15 cellular contexts compared by ENCODE assay signal in genomic region chr2:241321911-241322310, GRCh38. TPM values are rescaled to one million over a fixed set of nuclear protein-coding genes. Genes with fewer than 3 reads are reported as not detected.
A peak's percentile ranks its signal among the peaks of the same experiment; 100 is the strongest.
DNase-seq lines count a peak whose midpoint lies in the region; ATAC-seq and TF ChIP-seq lines count a peak whose summit lies in the region.
"Had no signal": no experiment of that assay in that cellular context is flagged by ENCODE, and none has a peak within 500 bp of the region (broad histone marks: within the 10 kb centered on the region; RNA-seq: fewer than 3 reads in every experiment).

No MANE protein-coding gene starts in this region.

- peaks cover 47% of the 10 kb centered on the region for H3K36me3 Mint-ChIP-seq in activated CD8-positive, alpha-beta T cell treated with anti-CD3 and anti-CD28 coated beads for 36 hours (ENCODE audit: low read depth)

- POLR2A ChIA-PET in activated CD8-positive, alpha-beta T cell treated with anti-CD3 and anti-CD28 coated beads for 36 hours (lab: Charles Lee): no interaction called here

- peaks cover 64% of the 10 kb centered on the region for H3K4me1 Mint-ChIP-seq in activated CD8-positive, alpha-beta T cell treated with anti-CD3 and anti-CD28 coated beads for 36 hours (ENCODE audit: low read depth)

- no peak for ATAC-seq in activated CD8-positive, alpha-beta T cell treated with anti-CD3 and anti-CD28 coated beads for 36 hours
- ATAC-seq: T-cell had no signal

- CTCF ChIA-PET in activated CD8-positive, alpha-beta T cell treated with anti-CD3 and anti-CD28 coated beads for 36 hours (lab: Charles Lee): no interaction called here

- TF ChIP-seq CTCF in activated CD8-positive, alpha-beta T cell treated with anti-CD3 and anti-CD28 coated beads for 36 hours (IDR thresholded peaks at IDR 0.05): no peak

- H3K27ac Mint-ChIP-seq in activated CD8-positive, alpha-beta T cell treated with anti-CD3 and anti-CD28 coated beads for 36 hours: peak overlapping the region; percentile 14

- intact Hi-C loops in activated CD8-positive, alpha-beta T cell treated with anti-CD3 and anti-CD28 coated beads for 36 hours (cut with micrococcal nuclease): no loop called here

- H3K27me3 Mint-ChIP-seq in activated CD8-positive, alpha-beta T cell treated with anti-CD3 and anti-CD28 coated beads for 36 hours: no peaks in the 10 kb centered on the region
- H3K27me3 Mint-ChIP-seq: B cell, T-cell had no signal

- H3K4me3 ChIP-seq in GM08714 (ENCODE audit: low read length): 0 out of 2 replicates have a peak overlapping the region, but pooled peaks have one; percentile 29
- H3K4me3 ChIP-seq: prostate gland, thyroid gland had no signal

- DNase-seq in Ammon's horn (ENCODE audit: low spot score): peak; percentile 18
- no peak for DNase-seq in activated CD8-positive, alpha-beta T cell treated with anti-CD3 and anti-CD28 coated beads for 36 hours
- peak; percentile 36 for DNase-seq in midbrain (lab: John Stamatoyannopoulos, UW)
- DNase-seq in DMS114 treated with DMSO at 0.1 percent for 48 hours (lab: John Stamatoyannopoulos, UW; ENCODE audit: unreplicated experiment): no peak
- DNase-seq in superior temporal gyrus (ENCODE audit: extremely low spot score): no peak
- DNase-seq in activated CD4-positive, alpha-beta T cell treated with anti-CD3 and anti-CD28 coated beads, Interleukin-2, amount 50 U/mL, for 48 hours: no peak
- no peak for DNase-seq in NCI-H226
- DNase-seq: GDM1, NCI-H1417 treated with DMSO at 0.1 percent for 48 hours, NCI-H510A, T-cell, thyroid gland had no signal

- H3K9me3 Mint-ChIP-seq in activated CD8-positive, alpha-beta T cell treated with anti-CD3 and anti-CD28 coated beads for 36 hours: no peaks in the 10 kb centered on the region
- H3K9me3 Mint-ChIP-seq: T-cell had no signal

- no peak overlapping the region for H3K4me3 Mint-ChIP-seq in activated CD8-positive, alpha-beta T cell treated with anti-CD3 and anti-CD28 coated beads for 36 hours

RNA-seq across cellular contexts. Expression of gene SEPTIN2, which starts 6.2 kb away (rescaled TPM):
- total RNA-seq in activated CD8-positive, alpha-beta T cell treated with anti-CD3 and anti-CD28 coated beads for 36 hours: 100 to 1,000 TPM; 210 to 211 TPM

RNA-seq across cellular contexts. Expression of gene HDLBP, which starts 6.4 kb away (rescaled TPM):
- 100 to 1,000 TPM; 259 to 266 TPM for total RNA-seq in activated CD8-positive, alpha-beta T cell treated with anti-CD3 and anti-CD28 coated beads for 36 hours

RNA-seq across cellular contexts. Expression of gene FARP2, which starts 34.2 kb away (rescaled TPM):
- total RNA-seq in activated CD8-positive, alpha-beta T cell treated with anti-CD3 and anti-CD28 coated beads for 36 hours: 10 to 100 TPM; 31.9 to 32.8 TPM

Comparison
In these comparisons a context has a peak if more than half of its experiments do, and no peak if none do; other contexts are left out.
1. DNase-seq: peak in Ammon's horn (single experiment) and midbrain (single experiment); none in activated CD8-positive, alpha-beta T cell treated with anti-CD3 and anti-CD28 coated beads for 36 hours (single experiment), DMS114 treated with DMSO at 0.1 percent for 48 hours (single experiment), superior temporal gyrus (single experiment), activated CD4-positive, alpha-beta T cell treated with anti-CD3 and anti-CD28 coated beads, Interleukin-2, amount 50 U/mL, for 48 hours (0 of 2) and NCI-H226 (single experiment).